ENCODE assay signal across 8 cellular contexts in genomic region chr1:29122662-29122986, GRCh38. TPM values are rescaled to one million over a fixed set of nuclear protein-coding genes. Genes with fewer than 3 reads are reported as not detected.
DNase-seq lines count a peak whose midpoint lies in the region; ATAC-seq and TF ChIP-seq lines count a peak whose summit lies in the region.

No MANE protein-coding gene starts in this region.

- peaks cover 9 to 45% (median 27%) of the 10 kb centered on the region in 4 donors for H3K4me1 ChIP-seq in Peyer's patch
- peaks cover 6 to 11% of the 10 kb centered on the region in 2 donors for H3K4me1 ChIP-seq in naive thymus-derived CD4-positive, alpha-beta T cell (ENCODE audit: control insufficient read depth in 2 of 2, insufficient read depth in 2 of 2, low read length in 2 of 2)

- no peaks in the 10 kb centered on the region for H3K9me3 ChIP-seq in Peyer's patch
- no peaks in the 10 kb centered on the region for H3K9me3 ChIP-seq in naive thymus-derived CD4-positive, alpha-beta T cell (ENCODE audit: control insufficient read depth in 2 of 3, low read length in 3 of 3)

- H3K9me3 Mint-ChIP-seq in naive thymus-derived CD4-positive, alpha-beta T cell: peaks cover 0 to 4% (median 0%) of the 10 kb centered on the region in 11 donors

- TF ChIP-seq POLR2A in Peyer's patch (IDR thresholded peaks at IDR 0.05): no peak

- peaks cover 0 to 6% (median 0%) of the 10 kb centered on the region in 3 donors for H3K36me3 ChIP-seq in Peyer's patch
- H3K36me3 ChIP-seq in naive thymus-derived CD4-positive, alpha-beta T cell (ENCODE audit: control insufficient read depth in 2 of 3, insufficient read depth in 3 of 3, low read length in 3 of 3): peaks cover 0 to 15% (median 0%) of the 10 kb centered on the region in 3 experiments

- H3K27me3 ChIP-seq in Peyer's patch: peaks cover 0 to 16% of the 10 kb centered on the region in 2 donors
- H3K27me3 ChIP-seq in naive thymus-derived CD4-positive, alpha-beta T cell (ENCODE audit: control insufficient read depth in 2 of 2, insufficient read depth in 2 of 2, low read length in 2 of 2): peaks cover 0 to 12% of the 10 kb centered on the region in 2 donors

- H3K4me3 ChIP-seq in Peyer's patch: peak overlapping the region; percentile 45 to 67 (median 64)
- H3K4me3 ChIP-seq in epithelial cell of proximal tubule (ENCODE audit: low read depth, low read length): peak overlapping the region; percentile 66
- no peak overlapping the region for H3K4me3 ChIP-seq in naive thymus-derived CD4-positive, alpha-beta T cell (ENCODE audit: low read length)

- H3K27ac Mint-ChIP-seq in naive thymus-derived CD4-positive, alpha-beta T cell: no peak overlapping the region

- no peak for ATAC-seq in naive thymus-derived CD4-positive, alpha-beta T cell
- ATAC-seq in GM21381 (IDR thresholded peaks at IDR 0.05; ENCODE audit: unreplicated experiment): no peak
- no peak for ATAC-seq in GM19023 (IDR thresholded peaks at IDR 0.05; ENCODE audit: unreplicated experiment)
- ATAC-seq in HG03520 (IDR thresholded peaks at IDR 0.05; ENCODE audit: unreplicated experiment): no peak

- H3K4me1 Mint-ChIP-seq in naive thymus-derived CD4-positive, alpha-beta T cell: peaks cover 3 to 14% (median 9%) of the 10 kb centered on the region in 7 donors

- POLR2A ChIA-PET in naive thymus-derived CD4-positive, alpha-beta T cell (lab: Charles Lee): no interaction called here

- H3K36me3 Mint-ChIP-seq in naive thymus-derived CD4-positive, alpha-beta T cell: peaks cover 2 to 8% (median 4%) of the 10 kb centered on the region in 5 donors

- peaks cover 9 to 41% (median 13%) of the 10 kb centered on the region in 5 donors for H3K27me3 Mint-ChIP-seq in naive thymus-derived CD4-positive, alpha-beta T cell

- TF ChIP-seq CTCF in AG09319 (IDR thresholded peaks at IDR 0.05; ENCODE audit: low read depth, low read length) (no peak), Peyer's patch (IDR thresholded peaks at IDR 0.05) (no peak), epithelial cell of proximal tubule (conservative IDR thresholded peaks at IDR 0.05; ENCODE audit: low read depth, low read length) (no peak)

- H3K4me3 Mint-ChIP-seq in naive thymus-derived CD4-positive, alpha-beta T cell: peak overlapping the region in 7 of 10 donors; percentile 51 to 84 (median 74)

- intact Hi-C loops in naive thymus-derived CD4-positive, alpha-beta T cell (cut with micrococcal nuclease): loop anchor here (1.0 to 5.0 kb wide), 2 partner anchors 58 to 60 kb away; partner anchors contain the start of gene SRSF4 (in 1 of the 2)

- H3K27ac ChIP-seq in Peyer's patch: peak overlapping the region; percentile 68 to 94 (median 78)
- H3K27ac ChIP-seq in naive thymus-derived CD4-positive, alpha-beta T cell (ENCODE audit: low read depth, low read length): no peak overlapping the region

- CTCF ChIA-PET in naive thymus-derived CD4-positive, alpha-beta T cell (lab: Charles Lee): interaction anchor here (1.1 kb wide), 1 partner anchor 229 kb away, joined by 3 read pairs; no protein-coding TSS in a partner anchor

- DNase-seq in AG09319 (ENCODE audit: extremely low read depth, low read depth) (peak; percentile 70), Peyer's patch (peak in 2 of 3 donors; percentile 53 to 62), epithelial cell of proximal tubule (ENCODE audit: low read depth) (no peak), NCI-H2196 (lab: John Stamatoyannopoulos, UW; ENCODE audit: unreplicated experiment) (no peak)
- peak in 4 of 9 donors; percentile 9 to 30 (median 18) for DNase-seq in naive thymus-derived CD4-positive, alpha-beta T cell

RNA-seq across cellular contexts. Expression of gene TMEM200B, which starts 1.1 kb away (rescaled TPM):
- total RNA-seq in Peyer's patch: 1 to 10 TPM; 2.0 to 2.8 (median 2.3) TPM
- 6.9 and 14.9 TPM in 2 replicates for total RNA-seq in epithelial cell of proximal tubule
- not detected for total RNA-seq in naive thymus-derived CD4-positive, alpha-beta T cell
- polyA plus RNA-seq in naive thymus-derived CD4-positive, alpha-beta T cell: not detected

RNA-seq across cellular contexts. Expression of gene SRSF4, which starts 59.1 kb away (rescaled TPM):
- total RNA-seq in Peyer's patch (100 to 1,000 TPM in 1 of 4 donors, 10 to 100 TPM in 3; 62.7 to 153 (median 88.8) TPM), epithelial cell of proximal tubule (46.4 and 48.2 TPM in 2 replicates)
- 100 to 1,000 TPM in 1 of 5 experiments, 10 to 100 TPM in 4; 77.6 to 110 (median 79.9) TPM for total RNA-seq in naive thymus-derived CD4-positive, alpha-beta T cell
- polyA plus RNA-seq in naive thymus-derived CD4-positive, alpha-beta T cell: 100 to 1,000 TPM in 1 of 2 donors, 10 to 100 TPM in 1; 76.1 to 123 TPM

Comparison
In these comparisons a context has a peak if more than half of its experiments do, and no peak if none do; other contexts are left out.
1. DNase-seq: peak in AG09319 (single experiment) and Peyer's patch (2 of 3); none in epithelial cell of proximal tubule (single experiment) and NCI-H2196 (single experiment).